31 cellular contexts compared by ENCODE assay signal in genomic region chr21:39860600-39860999, GRCh38. TPM values are rescaled to one million over a fixed set of nuclear protein-coding genes. Genes with fewer than 3 reads are reported as not detected.
"Had no signal": no experiment of that assay in that cellular context is flagged by ENCODE, and none has a peak within 500 bp of the region (broad histone marks: within the 10 kb centered on the region; RNA-seq: fewer than 3 reads in every experiment).

No MANE protein-coding gene starts in this region.

- H3K36me3 ChIP-seq: esophagus squamous epithelium, gastrocnemius medialis, heart right ventricle, left lung, lower lobe of right lung had no signal

- DNase-seq: dermis blood vessel endothelial cell; dorsolateral prefrontal cortex; effector CD4-positive, alpha-beta T cell; effector memory CD4-positive, alpha-beta T cell; endodermal cell; erythroblast; esophagus squamous epithelium; foreskin fibroblast; foreskin melanocyte; gastrocnemius medialis; glutamatergic neuron; head of caudate nucleus; heart right ventricle; hippocampal formation; left cardiac atrium; left lung; left ventricle myocardium superior; lower lobe of right lung; mesenchymal stem cell; midbrain; naive thymus-derived CD4-positive, alpha-beta T cell; natural killer cell had no signal

- FAIRE-seq: endometrium, islet of Langerhans, keratinocyte had no signal

- H3K4me3 ChIP-seq: coronary artery, dorsolateral prefrontal cortex, esophagus squamous epithelium, gastrocnemius medialis, heart right ventricle, left lung, lower lobe of right lung had no signal

- H3K27me3 ChIP-seq: gastrocnemius medialis had no signal

- H3K27ac ChIP-seq: coronary artery, dorsolateral prefrontal cortex, epithelial cell of prostate, esophagus squamous epithelium, gastrocnemius medialis, heart right ventricle, left lung, lower lobe of right lung had no signal

- H3K4me1 ChIP-seq: esophagus squamous epithelium, gastrocnemius medialis, left lung had no signal

- H3K9me3 ChIP-seq: esophagus squamous epithelium, gastrocnemius medialis, heart right ventricle, left lung, lower lobe of right lung had no signal

- ATAC-seq: esophagus mucosa; gastrocnemius medialis; heart right ventricle; left cardiac atrium; left lung; left ventricle myocardium superior; lower lobe of right lung; naive thymus-derived CD4-positive, alpha-beta T cell had no signal

RNA-seq across cellular contexts. Expression of gene PCP4, which starts 6.6 kb away (rescaled TPM):
- total RNA-seq: dermis blood vessel endothelial cell; gastrocnemius medialis; glomerular endothelial cell; lung microvascular endothelial cell; mononuclear cell; naive thymus-derived CD4-positive, alpha-beta T cell; natural killer cell had no signal
- polyA plus RNA-seq: keratinocyte; naive thymus-derived CD4-positive, alpha-beta T cell had no signal
